Comparison of ENCODE assay signal across 24 cellular contexts in the genomic region with DNA sequence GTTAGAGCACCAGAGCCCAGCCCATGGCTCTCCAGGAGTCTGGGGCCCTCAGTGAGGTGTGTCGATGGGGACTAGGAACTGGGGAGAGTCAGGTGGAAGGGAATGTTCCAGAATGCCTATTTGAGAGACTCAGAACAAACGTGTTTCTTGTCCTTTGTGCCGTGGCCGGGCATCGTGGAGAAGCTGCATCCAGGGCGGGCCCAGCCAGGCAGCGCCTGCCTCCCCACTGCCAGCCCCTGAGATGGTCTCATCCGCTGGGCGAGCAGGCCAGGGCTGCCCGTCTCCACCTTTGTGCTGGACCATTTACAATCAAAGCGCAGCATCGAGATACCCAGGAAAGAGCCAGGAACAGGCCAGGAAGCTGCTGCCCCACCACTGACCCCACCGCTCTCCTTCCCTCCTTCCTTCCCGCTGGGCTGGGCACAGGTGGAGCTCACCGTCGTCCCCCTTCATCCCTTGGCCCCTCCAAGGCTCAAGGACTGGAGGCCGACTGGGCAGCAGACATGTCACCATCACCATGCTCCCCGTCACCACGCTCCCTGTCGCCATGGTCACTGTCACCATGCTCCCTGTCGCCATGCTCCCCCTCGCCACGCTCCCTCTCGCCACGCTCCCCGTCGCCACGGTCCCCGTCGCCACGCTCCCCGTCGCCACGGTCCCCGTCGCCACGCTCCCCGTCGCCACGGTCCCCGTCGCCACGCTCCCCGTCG.
"Had no signal": no experiment of that assay in that cellular context is flagged by ENCODE, and none has a peak within 500 bp of the region (broad histone marks: within the 10 kb centered on the region; RNA-seq: fewer than 3 reads in every experiment).

No MANE protein-coding gene starts in this region.

- H3K9me3 Mint-ChIP-seq: effector memory CD8-positive, alpha-beta T cell; endodermal cell; immature natural killer cell; mesothelial cell of epicardium had no signal

- H3K36me3 Mint-ChIP-seq: immature natural killer cell, mesothelial cell of epicardium had no signal

- DNase-seq: effector CD8-positive, alpha-beta T cell; effector memory CD8-positive, alpha-beta T cell; endodermal cell; erythroblast; esophagus squamous epithelium; foreskin fibroblast; foreskin melanocyte; gastrocnemius medialis; glutamatergic neuron; head of caudate nucleus; hypothalamus; immature natural killer cell; islet precursor cell; left colon; left ventricle myocardium inferior; lower lobe of right lung; mesenchymal stem cell; mucosa of descending colon had no signal

- H3K4me1 ChIP-seq: esophagus squamous epithelium, gastrocnemius medialis, left ventricle myocardium inferior, lower lobe of right lung had no signal

- H3K27ac ChIP-seq: coronary artery, epithelial cell of prostate, esophagus squamous epithelium, gastrocnemius medialis, hepatocyte, left ventricle myocardium inferior, lower lobe of right lung had no signal

- H3K27me3 ChIP-seq: hepatocyte had no signal

- H3K4me3 ChIP-seq: coronary artery, esophagus squamous epithelium, gastrocnemius medialis, hepatocyte, left ventricle myocardium inferior, lower lobe of right lung, mucosa of descending colon had no signal

- H3K4me3 Mint-ChIP-seq: effector memory CD8-positive, alpha-beta T cell; endodermal cell; immature natural killer cell; mesothelial cell of epicardium had no signal

- H3K4me1 Mint-ChIP-seq: endodermal cell, immature natural killer cell, mesothelial cell of epicardium had no signal

- H3K27ac Mint-ChIP-seq: effector memory CD8-positive, alpha-beta T cell; endodermal cell; immature natural killer cell; mesothelial cell of epicardium had no signal

- H2AFZ ChIP-seq: hepatocyte had no signal

- H3K9me3 ChIP-seq: esophagus squamous epithelium, gastrocnemius medialis, left ventricle myocardium inferior, lower lobe of right lung, mucosa of descending colon had no signal

- H3K27me3 Mint-ChIP-seq: effector memory CD8-positive, alpha-beta T cell had no signal

- H3K36me3 ChIP-seq: esophagus squamous epithelium, gastrocnemius medialis, left ventricle myocardium inferior, lower lobe of right lung had no signal

- H3K4me2 ChIP-seq: hepatocyte had no signal

- ATAC-seq: effector memory CD8-positive, alpha-beta T cell; esophagus mucosa; gastrocnemius medialis; left colon; left lobe of liver; lower lobe of right lung; mucosa of descending colon had no signal
